ENCODE assay signal across 31 cellular contexts in genomic region chr5:132383984-132384383, GRCh38.
"Had no signal": no experiment of that assay in that cellular context is flagged by ENCODE, and none has a peak within 500 bp of the region (broad histone marks: within the 10 kb centered on the region; RNA-seq: fewer than 3 reads in every experiment).

No MANE protein-coding gene starts in this region.

- H3K27ac Mint-ChIP-seq: activated CD4-positive, alpha-beta memory T cell treated with anti-CD3 and anti-CD28 coated beads, Interleukin-2, amount 10 ng/mL, durations not matched to agents 7 days and 5 days; activated CD4-positive, alpha-beta T cell treated with anti-CD3 and anti-CD28 coated beads for 36 hours; activated CD4-positive, alpha-beta T cell treated with anti-CD3 and anti-CD28 coated beads, Interleukin-2, amount 10 ng/mL, durations not matched to agents 24 days and 14 days; activated naive CD4-positive, alpha-beta T cell treated with anti-CD3 and anti-CD28 coated beads, Interleukin-2, amount 10 ng/mL, durations not matched to agents 7 days and 5 days; activated naive CD4-positive, alpha-beta T cell treated with anti-CD3 and anti-CD28 coated beads, Interleukin-2, amount 50 U/mL, for 72 hours; activated naive CD8-positive, alpha-beta T cell treated with anti-CD3 and anti-CD28 coated beads, Interleukin-2, amount 10 ng/mL, durations not matched to agents 7 days and 5 days; activated T-cell treated with anti-CD3 and anti-CD28 coated beads, Interleukin-2, amount 50 U/mL, for 24 hours; activated T-cell treated with anti-CD3 and anti-CD28 coated beads, Interleukin-2, amount 50 U/mL, for 72 hours; brain; T-cell; T-helper 1 cell treated with Interleukin-12 subunit alpha and Interleukin-12 subunit beta and Interleukin-4 antibody, amounts not matched to agents 30 μg/mL and 1 μg/mL, for 36 hours; T-helper 2 cell treated with Interferon-gamma antibody and Interleukin-4, amounts not matched to agents 5 μg/mL and 100 μg/mL, for 36 hours had no signal

- ATAC-seq: activated CD4-positive, alpha-beta T cell treated with anti-CD3 and anti-CD28 coated beads for 36 hours; activated naive CD4-positive, alpha-beta T cell treated with anti-CD3 and anti-CD28 coated beads, Interleukin-2, amount 50 U/mL, for 72 hours; activated T-cell treated with anti-CD3 and anti-CD28 coated beads, Interleukin-2, amount 50 U/mL, for 72 hours; effector memory CD8-positive, alpha-beta T cell; gastroesophageal sphincter; T-cell had no signal

- H3K27me3 Mint-ChIP-seq: activated CD4-positive, alpha-beta memory T cell treated with anti-CD3 and anti-CD28 coated beads, Interleukin-2, amount 10 ng/mL, durations not matched to agents 7 days and 5 days; activated CD4-positive, alpha-beta T cell treated with anti-CD3 and anti-CD28 coated beads for 36 hours; activated CD4-positive, alpha-beta T cell treated with anti-CD3 and anti-CD28 coated beads, Interleukin-2, amount 10 ng/mL, durations not matched to agents 24 days and 14 days; activated naive CD4-positive, alpha-beta T cell treated with anti-CD3 and anti-CD28 coated beads, Interleukin-2, amount 10 ng/mL, durations not matched to agents 7 days and 5 days; activated naive CD8-positive, alpha-beta T cell treated with anti-CD3 and anti-CD28 coated beads, Interleukin-2, amount 10 ng/mL, durations not matched to agents 7 days and 5 days; activated T-cell treated with anti-CD3 and anti-CD28 coated beads, Interleukin-2, amount 50 U/mL, for 24 hours; effector memory CD8-positive, alpha-beta T cell; T-cell had no signal

- H3K36me3 Mint-ChIP-seq: activated naive CD4-positive, alpha-beta T cell treated with anti-CD3 and anti-CD28 coated beads, Interleukin-2, amount 50 U/mL, for 72 hours; brain had no signal

- H3K9me3 ChIP-seq: ascending aorta, breast epithelium, colonic mucosa, esophagus squamous epithelium, gastroesophageal sphincter, heart right ventricle had no signal

- DNase-seq: activated CD4-positive, alpha-beta memory T cell treated with anti-CD3 and anti-CD28 coated beads, Interleukin-2, amount 10 ng/mL, durations not matched to agents 7 days and 5 days; activated CD4-positive, alpha-beta T cell treated with anti-CD3 and anti-CD28 coated beads for 36 hours; activated CD4-positive, alpha-beta T cell treated with anti-CD3 and anti-CD28 coated beads, Interleukin-2, amount 10 ng/mL, durations not matched to agents 24 days and 14 days; activated CD4-positive, CD25-positive, alpha-beta regulatory T cell; activated CD4-positive, CD25-positive, alpha-beta regulatory T cell treated with anti-CD3 and anti-CD28 coated beads, Interleukin-2, amount 50 U/mL, for 72 hours; activated CD8-positive, alpha-beta memory T cell treated with anti-CD3 and anti-CD28 coated beads, Interleukin-2, amount 50 U/mL, for 48 hours; activated gamma-delta T cell; activated naive CD4-positive, alpha-beta T cell; activated naive CD4-positive, alpha-beta T cell treated with anti-CD3 and anti-CD28 coated beads, Interleukin-2, amount 10 ng/mL, durations not matched to agents 7 days and 5 days; activated naive CD8-positive, alpha-beta T cell treated with anti-CD3 and anti-CD28 coated beads, Interleukin-2, amount 10 ng/mL, durations not matched to agents 7 days and 5 days; activated T-cell treated with anti-CD3 and anti-CD28 coated beads for 4 hours; activated T-cell treated with anti-CD3 and anti-CD28 coated beads, Interleukin-2, amount 50 U/mL, for 24 hours; activated T-cell treated with anti-CD3 and anti-CD28 coated beads, Interleukin-2, amount 50 U/mL, for 72 hours; central memory CD4-positive, alpha-beta T cell; cerebellar nuclear complex; colonic mucosa; dermis blood vessel endothelial cell; effector CD4-positive, alpha-beta T cell; effector memory CD8-positive, alpha-beta T cell; esophagus squamous epithelium; foreskin melanocyte; heart right ventricle; T-cell; T1000 had no signal

- H3K4me3 Mint-ChIP-seq: activated CD4-positive, alpha-beta memory T cell treated with anti-CD3 and anti-CD28 coated beads, Interleukin-2, amount 10 ng/mL, durations not matched to agents 7 days and 5 days; activated CD4-positive, alpha-beta T cell treated with anti-CD3 and anti-CD28 coated beads for 36 hours; activated CD4-positive, alpha-beta T cell treated with anti-CD3 and anti-CD28 coated beads, Interleukin-2, amount 10 ng/mL, durations not matched to agents 24 days and 14 days; activated naive CD4-positive, alpha-beta T cell treated with anti-CD3 and anti-CD28 coated beads, Interleukin-2, amount 10 ng/mL, durations not matched to agents 7 days and 5 days; activated naive CD8-positive, alpha-beta T cell treated with anti-CD3 and anti-CD28 coated beads, Interleukin-2, amount 10 ng/mL, durations not matched to agents 7 days and 5 days; activated T-cell treated with anti-CD3 and anti-CD28 coated beads, Interleukin-2, amount 50 U/mL, for 24 hours; activated T-cell treated with anti-CD3 and anti-CD28 coated beads, Interleukin-2, amount 50 U/mL, for 72 hours; brain; effector memory CD8-positive, alpha-beta T cell; T-cell; T-helper 1 cell treated with Interleukin-12 subunit alpha and Interleukin-12 subunit beta and Interleukin-4 antibody, amounts not matched to agents 30 μg/mL and 1 μg/mL, for 36 hours; T-helper 2 cell treated with Interferon-gamma antibody and Interleukin-4, amounts not matched to agents 5 μg/mL and 100 μg/mL, for 36 hours had no signal

- H3K9me3 Mint-ChIP-seq: activated CD4-positive, alpha-beta memory T cell treated with anti-CD3 and anti-CD28 coated beads, Interleukin-2, amount 10 ng/mL, durations not matched to agents 7 days and 5 days; activated CD4-positive, alpha-beta T cell treated with anti-CD3 and anti-CD28 coated beads, Interleukin-2, amount 10 ng/mL, durations not matched to agents 24 days and 14 days; activated naive CD4-positive, alpha-beta T cell treated with anti-CD3 and anti-CD28 coated beads, Interleukin-2, amount 10 ng/mL, durations not matched to agents 7 days and 5 days; activated naive CD4-positive, alpha-beta T cell treated with anti-CD3 and anti-CD28 coated beads, Interleukin-2, amount 50 U/mL, for 72 hours; activated naive CD8-positive, alpha-beta T cell treated with anti-CD3 and anti-CD28 coated beads, Interleukin-2, amount 10 ng/mL, durations not matched to agents 7 days and 5 days; activated T-cell treated with anti-CD3 and anti-CD28 coated beads, Interleukin-2, amount 50 U/mL, for 24 hours; activated T-cell treated with anti-CD3 and anti-CD28 coated beads, Interleukin-2, amount 50 U/mL, for 72 hours; brain; effector memory CD8-positive, alpha-beta T cell; T-cell; T-helper 1 cell treated with Interleukin-12 subunit alpha and Interleukin-12 subunit beta and Interleukin-4 antibody, amounts not matched to agents 30 μg/mL and 1 μg/mL, for 36 hours; T-helper 2 cell treated with Interferon-gamma antibody and Interleukin-4, amounts not matched to agents 5 μg/mL and 100 μg/mL, for 36 hours had no signal
